Comparison of ENCODE assay signal across 1 cellular context in genomic region chr9:106945727-106946690, GRCh38.
TF ChIP-seq lines count a peak whose summit lies in the region.

No MANE protein-coding gene starts in this region.

TF ChIP-seq in SK-N-SH, 30 proteins besides CTCF, POLR2A, EP300 and RAD21 (continued from another document):
- TF ChIP-seq, protein P1, sequence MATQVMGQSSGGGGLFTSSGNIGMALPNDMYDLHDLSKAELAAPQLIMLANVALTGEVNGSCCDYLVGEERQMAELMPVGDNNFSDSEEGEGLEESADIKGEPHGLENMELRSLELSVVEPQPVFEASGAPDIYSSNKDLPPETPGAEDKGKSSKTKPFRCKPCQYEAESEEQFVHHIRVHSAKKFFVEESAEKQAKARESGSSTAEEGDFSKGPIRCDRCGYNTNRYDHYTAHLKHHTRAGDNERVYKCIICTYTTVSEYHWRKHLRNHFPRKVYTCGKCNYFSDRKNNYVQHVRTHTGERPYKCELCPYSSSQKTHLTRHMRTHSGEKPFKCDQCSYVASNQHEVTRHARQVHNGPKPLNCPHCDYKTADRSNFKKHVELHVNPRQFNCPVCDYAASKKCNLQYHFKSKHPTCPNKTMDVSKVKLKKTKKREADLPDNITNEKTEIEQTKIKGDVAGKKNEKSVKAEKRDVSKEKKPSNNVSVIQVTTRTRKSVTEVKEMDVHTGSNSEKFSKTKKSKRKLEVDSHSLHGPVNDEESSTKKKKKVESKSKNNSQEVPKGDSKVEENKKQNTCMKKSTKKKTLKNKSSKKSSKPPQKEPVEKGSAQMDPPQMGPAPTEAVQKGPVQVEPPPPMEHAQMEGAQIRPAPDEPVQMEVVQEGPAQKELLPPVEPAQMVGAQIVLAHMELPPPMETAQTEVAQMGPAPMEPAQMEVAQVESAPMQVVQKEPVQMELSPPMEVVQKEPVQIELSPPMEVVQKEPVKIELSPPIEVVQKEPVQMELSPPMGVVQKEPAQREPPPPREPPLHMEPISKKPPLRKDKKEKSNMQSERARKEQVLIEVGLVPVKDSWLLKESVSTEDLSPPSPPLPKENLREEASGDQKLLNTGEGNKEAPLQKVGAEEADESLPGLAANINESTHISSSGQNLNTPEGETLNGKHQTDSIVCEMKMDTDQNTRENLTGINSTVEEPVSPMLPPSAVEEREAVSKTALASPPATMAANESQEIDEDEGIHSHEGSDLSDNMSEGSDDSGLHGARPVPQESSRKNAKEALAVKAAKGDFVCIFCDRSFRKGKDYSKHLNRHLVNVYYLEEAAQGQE (IDR thresholded peaks at IDR 0.05; ENCODE audit: low read depth, low read length): no peak
- TF ChIP-seq RXRA (IDR thresholded peaks at IDR 0.05; ENCODE audit: borderline replicate concordance, low read depth): peak; percentile 39; the same call in 1 of the 2 replicates
- no peak for TF ChIP-seq GABPA (IDR thresholded peaks at IDR 0.05; ENCODE audit: low read depth)
- TF ChIP-seq USF2 (IDR thresholded peaks at IDR 0.05; ENCODE audit: borderline replicate concordance, low read depth, low read length): no peak
- TF ChIP-seq FOSL2 (IDR thresholded peaks at IDR 0.05; ENCODE audit: borderline replicate concordance, low read depth): peak; percentile 42
- TF ChIP-seq RCOR1 (IDR thresholded peaks at IDR 0.05; ENCODE audit: low read length): no peak
- TF ChIP-seq FOXM1 (IDR thresholded peaks at IDR 0.05; ENCODE audit: low read depth): no peak
- TF ChIP-seq RFX5 (IDR thresholded peaks at IDR 0.05; ENCODE audit: low read length): no peak
- TF ChIP-seq JUND (IDR thresholded peaks at IDR 0.05): peak; percentile 34; the same call in 1 of the 2 replicates
